ENCODE assay signal across 23 cellular contexts in the genomic region with DNA sequence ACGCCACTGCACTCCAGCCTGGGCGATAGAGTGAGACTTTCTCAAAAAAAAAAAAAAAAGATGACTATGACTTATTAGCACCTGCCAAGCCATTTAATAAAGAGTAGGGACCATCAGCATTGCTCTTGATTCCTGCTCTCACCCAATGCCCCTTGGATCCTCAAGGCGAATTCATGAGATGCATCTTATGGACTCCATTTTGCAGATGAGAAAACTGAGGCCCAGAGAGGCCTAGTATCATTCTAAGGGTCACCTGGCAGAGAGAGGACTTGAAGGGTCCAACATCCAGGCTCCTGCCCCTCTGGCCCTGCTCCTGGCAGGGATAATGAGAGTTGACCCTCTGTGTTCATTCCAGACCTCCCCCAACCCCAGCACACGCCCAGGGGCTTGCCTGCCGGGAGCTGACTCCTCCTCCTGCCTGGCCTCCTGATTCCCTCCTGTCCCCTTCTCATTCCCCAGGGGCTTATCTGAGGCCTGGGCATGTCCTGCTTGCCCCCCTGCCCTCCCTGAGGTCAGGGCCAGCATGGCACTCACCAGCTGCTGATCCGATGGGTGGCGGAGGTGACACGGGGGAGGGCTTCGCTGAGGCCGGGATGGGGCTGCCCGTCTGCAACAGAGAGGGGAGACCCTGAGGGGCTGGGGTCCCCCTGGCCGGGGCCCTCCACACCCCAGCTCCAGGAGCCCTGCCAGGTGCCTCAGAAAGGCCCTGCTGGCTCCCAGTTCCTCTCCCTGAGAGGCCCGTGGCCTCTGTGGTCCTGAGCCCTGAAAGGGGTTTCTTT. TPM values are rescaled to one million over a fixed set of nuclear protein-coding genes. Genes with fewer than 3 reads are reported as not detected.
DNase-seq lines count a peak whose midpoint lies in the region; ATAC-seq, FAIRE-seq and TF ChIP-seq lines count a peak whose summit lies in the region.
"Had no signal": no experiment of that assay in that cellular context is flagged by ENCODE, and none has a peak within 500 bp of the region (broad histone marks: within the 10 kb centered on the region; RNA-seq: fewer than 3 reads in every experiment).

No MANE protein-coding gene starts in this region.

- H4K20me1 ChIP-seq in BLaER1, result no peaks in the 10 kb centered on the region
- H4K20me1 ChIP-seq in IMR-90 (ENCODE audit: insufficient read depth, low read length), result no peaks in the 10 kb centered on the region
- H4K20me1 ChIP-seq in H1 (replicated peaks in 1 of 2; ENCODE audit: control insufficient read depth in 1 of 2, insufficient read depth in 2 of 2, low read length in 2 of 2), result no peaks in the 10 kb centered on the region

- intact Hi-C loops in IMR-90 (cut with micrococcal nuclease), result no loop called here

- 69% methylated on average over 2 of the region's 13 CpGs; no CpG with 5 or more reads in 1 of the 2 experiments for WGBS in IMR-90 (ENCODE audit: extremely low coverage in 2 of 2, insufficient read length in 1 of 2), 2 experiments
- 77% methylated on average over 9 of the region's 13 CpGs; no CpG with 5 or more reads in 1 of the 2 experiments for WGBS in H1 (ENCODE audit: extremely low coverage in 1 of 2, insufficient coverage in 1 of 2, insufficient read length in 1 of 2, insufficient replicate concordance in 2 of 2, low coverage in 1 of 2, low lambda C conversion rate in 2 of 2, missing lambda C conversion rate in 1 of 2), 2 experiments

- H3K79me1 ChIP-seq in IMR-90 (ENCODE audit: low read depth in 1 of 2, low read length in 2 of 2) (no peaks in the 10 kb centered on the region; a peak in 1 of 4 replicates), H1 (ENCODE audit: low read depth, low read length) (no peaks in the 10 kb centered on the region)

- BruUV-seq in IMR-90 (replicated peaks; lab: Mats Ljungman, UMichigan), result no TSS peak

- POLR2A ChIA-PET in IMR-90 (lab: Charles Lee; ENCODE audit: unreplicated experiment) (no interaction called here), H1 (lab: Charles Lee; ENCODE audit: partially characterized antibody) (interaction anchor here (1.1 kb wide), 1 partner anchor 10 kb away, joined by 4 read pairs; no protein-coding TSS in a partner anchor)

- no peak for FAIRE-seq in H1 (lab: Jason Lieb, UNC)
- FAIRE-seq: D721Med, GM12878, GM18507, H54 had no signal

- TF ChIP-seq RAD21 in IMR-90 (IDR thresholded peaks at IDR 0.05; ENCODE audit: low read length), result no peak
- no peak for TF ChIP-seq RAD21 in H1 (IDR thresholded peaks at IDR 0.05 in 1 of 2, conservative IDR thresholded peaks at IDR 0.05 in 1 of 2; ENCODE audit: low read depth in 2 of 2, low read length in 2 of 2)

- H2BK15ac ChIP-seq in IMR-90 (ENCODE audit: low read depth, low read length) (no peak overlapping the region), H1 (ENCODE audit: low read length) (no peak overlapping the region)

- H2AK5ac ChIP-seq in IMR-90 (ENCODE audit: low read depth, low read length) (no peak overlapping the region), H1 (ENCODE audit: low read depth, low read length) (no peak overlapping the region)

- CTCF ChIA-PET in IMR-90 (lab: Yijun Ruan, JAX), result no interaction called here
- CTCF ChIA-PET in H1 (lab: Charles Lee; ENCODE audit: partially characterized antibody), result interaction anchor here (1.0 to 1.6 kb wide), 2 partner anchors 20 to 33 kb away, joined by 3 to 4 read pairs; no protein-coding TSS in a partner anchor

- H3K56ac ChIP-seq in IMR-90 (ENCODE audit: extremely low read depth, insufficient read depth, low read length), result no peak overlapping the region
- H3K56ac ChIP-seq in H1 (replicated peaks; ENCODE audit: insufficient read length, low read depth, low read length), result no peak overlapping the region

- H4K8ac ChIP-seq in IMR-90 (ENCODE audit: low read depth in 2 of 2, low read length in 2 of 2) (no peak overlapping the region), H1 (ENCODE audit: extremely low read depth, insufficient read depth, low read length) (peak overlapping the region; percentile 83; the same call in 1 of the 2 replicates)

- H2AK9ac ChIP-seq in IMR-90 (replicated peaks; ENCODE audit: low read depth, low read length, poor library complexity), result peak overlapping the region; percentile 19

- H2BK5ac ChIP-seq in IMR-90 (ENCODE audit: low read depth, low read length, poor library complexity, severe bottlenecking) (no peak overlapping the region), H1 (ENCODE audit: low read depth, low read length) (no peak overlapping the region)

- H2BK120ac ChIP-seq in IMR-90 (ENCODE audit: low read depth, low read length), result no peak overlapping the region
- H2BK120ac ChIP-seq in H1 (replicated peaks; ENCODE audit: low read depth, low read length), result no peak overlapping the region

- H3K23ac ChIP-seq in IMR-90 (ENCODE audit: low read depth, low read length) (no peak overlapping the region), H1 (ENCODE audit: insufficient read length) (no peak overlapping the region)

- DNase-seq in IMR-90 (no peak), H1 (ENCODE audit: low read depth in 1 of 2, low spot score in 2 of 2) (no peak), UCSD-AML1 (lab: John Stamatoyannopoulos, UW; ENCODE audit: unreplicated experiment) (no peak)
- DNase-seq: Caco-2; CD4-positive, CD25-positive, alpha-beta regulatory T cell; CD8-positive, alpha-beta T cell; DMS 273 treated with DMSO at 0.1 percent for 48 hours; DMS79; EL; GDM1; HFFc6 had no signal

- H3K4ac ChIP-seq in IMR-90 (ENCODE audit: low read depth, low read length), result no peak overlapping the region
- H3K4ac ChIP-seq in H1 (replicated peaks; ENCODE audit: insufficient read length, low read depth, low read length), result no peak overlapping the region

- H3K4me2 ChIP-seq in BLaER1 (no peak overlapping the region), IMR-90 (ENCODE audit: low read depth, low read length) (no peak overlapping the region), H1 (ENCODE audit: insufficient read depth in 1 of 2, low read depth in 2 of 2, low read length in 2 of 2) (no peak overlapping the region)
- H3K4me2 ChIP-seq: GM23338 had no signal

- no peak overlapping the region for H2BK12ac ChIP-seq in H1 (ENCODE audit: low read depth, low read length)

- in situ Hi-C loops in IMR-90 (cut with MboI; ENCODE audit: low sequenced_read_pairs), result loop anchor here (25.0 kb wide), 1 partner anchor 880 kb away; a partner anchor contains a TSS

- H2AFZ ChIP-seq in IMR-90 (replicated peaks; ENCODE audit: low read length, poor library complexity), result no peak overlapping the region
- H2AFZ ChIP-seq in H1 (ENCODE audit: low read length), result no peak overlapping the region
- H2AFZ ChIP-seq: GM23338 had no signal

- no peaks in the 10 kb centered on the region for H3K9me3 ChIP-seq in BLaER1
- H3K9me3 ChIP-seq in IMR-90 (ENCODE audit: control insufficient read depth, insufficient read depth, low read length), result no peaks in the 10 kb centered on the region
- H3K9me3 ChIP-seq in H1 (ENCODE audit: insufficient read depth in 2 of 2, low read depth in 1 of 2, low read length in 1 of 2), result no peaks in the 10 kb centered on the region
- H3K9me3 ChIP-seq in neutrophil, result no peaks in the 10 kb centered on the region
- H3K9me3 ChIP-seq: Caco-2, HAP-1 had no signal

- no peaks in the 10 kb centered on the region for H3K23me2 ChIP-seq in H1 (ENCODE audit: low read depth, low read length)

- H3K9ac ChIP-seq in BLaER1 (no peak overlapping the region), IMR-90 (ENCODE audit: low read depth, low read length) (no peak overlapping the region), H1 (replicated peaks in 1 of 4; ENCODE audit: extremely low read depth in 1 of 4, low read depth in 3 of 4, low read length in 3 of 4) (no peak overlapping the region)

- TF ChIP-seq CTCF in IMR-90 (conservative IDR thresholded peaks at IDR 0.05; ENCODE audit: low read depth, low read length), result no peak
- no peak for TF ChIP-seq CTCF in H1 (IDR thresholded peaks at IDR 0.05; ENCODE audit: control extremely low read depth in 1 of 3, insufficient read depth in 1 of 3, low read depth in 1 of 3, low read length in 3 of 3)
- no peak for TF ChIP-seq CTCF in neutrophil (IDR thresholded peaks at IDR 0.05)

- no peak for TF ChIP-seq EP300 in H1 (IDR thresholded peaks at IDR 0.05; ENCODE audit: borderline replicate concordance in 1 of 2, low read depth in 2 of 2, low read length in 2 of 2)

- ATAC-seq in IMR-90 (ENCODE audit: low read depth) (no peak), HG02588 (IDR thresholded peaks at IDR 0.05; ENCODE audit: unreplicated experiment) (no peak)
- ATAC-seq: CD8-positive, alpha-beta T cell; GM23338 had no signal

- H2BK20ac ChIP-seq in IMR-90 (ENCODE audit: low read depth, low read length) (no peak overlapping the region), H1 (ENCODE audit: low read length) (no peak overlapping the region)

- no peaks in the 10 kb centered on the region for H3K79me2 ChIP-seq in H1 (ENCODE audit: control insufficient read depth in 1 of 2, insufficient read depth in 2 of 2, low read length in 2 of 2)

- dilution Hi-C loops in IMR-90 (cut with HindIII; ENCODE audit: low sequenced_read_pairs, unreplicated experiment), result no loop called here

- 0 out of 2 replicates have a peak, but pooled peaks cover 5% of the 10 kb centered on the region for H3K36me3 ChIP-seq in BLaER1
- peaks cover 3% of the 10 kb centered on the region; the same call in 1 of the 2 replicates for H3K36me3 ChIP-seq in IMR-90 (ENCODE audit: control insufficient read depth, insufficient read depth, low read length)
- no peaks in the 10 kb centered on the region for H3K36me3 ChIP-seq in H1 (ENCODE audit: control insufficient read depth in 2 of 4, insufficient read depth in 4 of 4, low read length in 3 of 4)
- peaks cover 39% of the 10 kb centered on the region for H3K36me3 ChIP-seq in neutrophil
- H3K36me3 ChIP-seq: HAP-1 had no signal

- H3K9me1 ChIP-seq in IMR-90 (ENCODE audit: insufficient read depth, low read length), result no peaks in the 10 kb centered on the region

- H4K91ac ChIP-seq in IMR-90 (ENCODE audit: insufficient read depth, low read depth, low read length) (no peak overlapping the region), H1 (replicated peaks; ENCODE audit: insufficient read length, low read length) (no peak overlapping the region)

- no peaks in the 10 kb centered on the region for H3K27me3 ChIP-seq in BLaER1
- no peaks in the 10 kb centered on the region for H3K27me3 ChIP-seq in IMR-90 (ENCODE audit: control insufficient read depth, insufficient read depth, low read length)
- no peaks in the 10 kb centered on the region for H3K27me3 ChIP-seq in H1 (replicated peaks in 1 of 4; ENCODE audit: control insufficient read depth in 3 of 4, extremely low read depth in 1 of 4, insufficient read depth in 3 of 4, low read length in 3 of 4)
- no peaks in the 10 kb centered on the region for H3K27me3 ChIP-seq in neutrophil

- TF ChIP-seq POLR2A in IMR-90 (IDR thresholded peaks at IDR 0.05; ENCODE audit: low read depth, low read length), result no peak
- TF ChIP-seq POLR2A in H1 (IDR thresholded peaks at IDR 0.05; ENCODE audit: control extremely low read depth in 1 of 2, low read depth in 2 of 2, low read length in 2 of 2), result no peak

- H3K27ac ChIP-seq in BLaER1 (0 out of 2 replicates have a peak overlapping the region, but pooled peaks have one; percentile 27), IMR-90 (ENCODE audit: insufficient read depth, low read length) (no peak overlapping the region), H1 (ENCODE audit: low read depth, low read length) (no peak overlapping the region), neutrophil (peak overlapping the region; percentile 88)
- H3K27ac ChIP-seq: C4-2B had no signal

- H3K4me1 ChIP-seq in BLaER1 (peaks cover 71% of the 10 kb centered on the region), IMR-90 (ENCODE audit: control insufficient read depth, insufficient read depth, low read length) (peaks cover 4% of the 10 kb centered on the region; the same call in 1 of the 2 replicates), H1 (replicated peaks in 1 of 4; ENCODE audit: control insufficient read depth in 3 of 4, insufficient read depth in 4 of 4, low read length in 3 of 4) (no peaks in the 10 kb centered on the region; a peak in 1 of 7 replicates), neutrophil (ENCODE audit: control insufficient read depth in 1 of 2, insufficient read depth in 1 of 2, low read depth in 1 of 2, low read length in 1 of 2) (peaks cover 56 to 59% of the 10 kb centered on the region in 2 experiments)
- H3K4me1 ChIP-seq: HAP-1 had no signal

- H3K4me3 ChIP-seq in BLaER1 (no peak overlapping the region), IMR-90 (ENCODE audit: insufficient read depth, low read depth, low read length) (no peak overlapping the region), H1 (ENCODE audit: extremely low read depth in 1 of 4, insufficient read depth in 2 of 4, low read depth in 3 of 4, low read length in 4 of 4) (no peak overlapping the region), neutrophil (ENCODE audit: low read depth in 1 of 2, low read length in 1 of 2) (peak overlapping the region in 1 of 2 experiments; percentile 42)
- H3K4me3 ChIP-seq: GM12878, GM23338, HAP-1 had no signal

- no peak overlapping the region for H4K5ac ChIP-seq in IMR-90 (ENCODE audit: low read depth, low read length)
- no peak overlapping the region for H4K5ac ChIP-seq in H1 (ENCODE audit: insufficient read length, low read depth, low read length)

- H3K14ac ChIP-seq in IMR-90 (replicated peaks; ENCODE audit: low read depth, low read length), result no peak overlapping the region
- H3K14ac ChIP-seq in H1 (ENCODE audit: insufficient read length), result no peak overlapping the region

- H3K18ac ChIP-seq in IMR-90 (ENCODE audit: low read depth, low read length) (no peak overlapping the region), H1 (ENCODE audit: extremely low read depth, low read length) (no peak overlapping the region)

RNA-seq across cellular contexts. Expression of a gene that starts 7.4 kb away (rescaled TPM):
- total RNA-seq in IMR-90 (2012; rRNA removed), result 0.90 and 1.1 TPM in 2 replicates
- polyA plus RNA-seq in IMR-90 (2012; rRNA removed) (27.1 and 31.6 TPM in 2 replicates), H1 (2011; rRNA removed) (12.5 and 22.7 TPM in 2 replicates)
- 13.7 and 31.4 TPM in 2 replicates for polyA plus RNA-seq in IMR-90 (2012; cell fraction: cytosol; rRNA removed)
- 38.0 and 74.0 TPM in 2 replicates for polyA plus RNA-seq in IMR-90 (2012; cell fraction: nucleus; rRNA removed; ENCODE audit: low replicate concordance)
- 33.2 and 34.4 TPM in 2 replicates for total RNA-seq in H1 (2021; fragmentation: NEBNext Ultra II Directional; extraction: Animal tissue kit (Norgen Biotek cat#: 25700))
- polyA plus RNA-seq in H1 (2011; cell fraction: cytosol; rRNA removed), result 11.9 TPM
- polyA plus RNA-seq in H1 (2011; cell fraction: nucleus; rRNA removed), result 33.7 TPM
- polyA plus RNA-seq in H1 (2012, experiment 1 of 2), result 19.0 to 28.5 TPM (median 25.3 TPM) in 4 replicates
- polyA plus RNA-seq in H1 (2012, experiment 2 of 2), result 19.5 TPM
- 21.0 TPM for polyA plus RNA-seq in H1 (2013, experiment 1 of 2)
- polyA plus RNA-seq in H1 (2013, experiment 2 of 2), result 20.8 TPM
- 4.1 and 4.7 TPM in 2 replicates for polyA minus RNA-seq in H1 (2011; rRNA and poly(A)+ RNA removed)
- polyA minus RNA-seq in H1 (2011; cell fraction: cytosol; rRNA and poly(A)+ RNA removed), result 16.7 TPM
- polyA minus RNA-seq in H1 (2011; cell fraction: nucleus; rRNA and poly(A)+ RNA removed), result 12.7 TPM

RNA-seq across cellular contexts. Expression of a gene that starts 22.0 kb away (rescaled TPM):
- not detected in 2 replicates for total RNA-seq in IMR-90 (2012; rRNA removed)
- polyA plus RNA-seq in IMR-90 (2012; rRNA removed) (0.07 TPM in 1 of 2 replicates, not detected in the other), H1 (2011; rRNA removed) (0.63 and 2.4 TPM in 2 replicates)
- polyA plus RNA-seq in IMR-90 (2012; cell fraction: cytosol; rRNA removed), result 0.04 and 0.05 TPM in 2 replicates
- polyA plus RNA-seq in IMR-90 (2012; cell fraction: nucleus; rRNA removed; ENCODE audit: low replicate concordance), result 0.05 and 0.07 TPM in 2 replicates
- total RNA-seq in H1 (2021; fragmentation: NEBNext Ultra II Directional; extraction: Animal tissue kit (Norgen Biotek cat#: 25700)), result 0.19 TPM in 2 replicates
- polyA plus RNA-seq in H1 (2011; cell fraction: cytosol; rRNA removed), result 0.57 TPM
- polyA plus RNA-seq in H1 (2011; cell fraction: nucleus; rRNA removed), result 2.5 TPM
- polyA plus RNA-seq in H1 (2012, experiment 1 of 2), result 0.20 to 0.94 TPM (median 0.53 TPM) in 4 replicates
- 0.47 TPM for polyA plus RNA-seq in H1 (2012, experiment 2 of 2)
- polyA plus RNA-seq in H1 (2013, experiment 1 of 2), result 0.67 TPM
- polyA plus RNA-seq in H1 (2013, experiment 2 of 2), result 0.64 TPM
- polyA minus RNA-seq in H1 (2011; rRNA and poly(A)+ RNA removed), result 0.16 TPM in 1 of 2 replicates, not detected in the other
- not detected for polyA minus RNA-seq in H1 (2011; cell fraction: cytosol; rRNA and poly(A)+ RNA removed)
- 0.50 TPM for polyA minus RNA-seq in H1 (2011; cell fraction: nucleus; rRNA and poly(A)+ RNA removed)
- total RNA-seq: A172, Caco-2, HFFc6 had no signal
- polyA plus RNA-seq: BJ had no signal

RNA-seq across cellular contexts. Expression of a gene that starts 23.5 kb away (rescaled TPM):
- total RNA-seq in IMR-90 (2012; rRNA removed), result 40.8 and 44.6 TPM in 2 replicates
- polyA plus RNA-seq in IMR-90 (2012; rRNA removed), result 41.0 and 43.1 TPM in 2 replicates
- polyA plus RNA-seq in IMR-90 (2012; cell fraction: cytosol; rRNA removed), result 18.5 and 19.3 TPM in 2 replicates
- 207 and 357 TPM in 2 replicates for polyA plus RNA-seq in IMR-90 (2012; cell fraction: nucleus; rRNA removed; ENCODE audit: low replicate concordance)
- total RNA-seq in H1 (2021; fragmentation: NEBNext Ultra II Directional; extraction: Animal tissue kit (Norgen Biotek cat#: 25700)), result 127 and 138 TPM in 2 replicates
- polyA plus RNA-seq in H1 (2011; rRNA removed), result 75.1 and 149 TPM in 2 replicates
- polyA plus RNA-seq in H1 (2011; cell fraction: cytosol; rRNA removed), result 130 TPM
- 1,038 TPM for polyA plus RNA-seq in H1 (2011; cell fraction: nucleus; rRNA removed)
- polyA plus RNA-seq in H1 (2012, experiment 1 of 2), result 104 to 148 TPM (median 127 TPM) in 4 replicates
- 45.6 TPM for polyA plus RNA-seq in H1 (2012, experiment 2 of 2)
- polyA plus RNA-seq in H1 (2013, experiment 1 of 2), result 108 TPM
- 92.0 TPM for polyA plus RNA-seq in H1 (2013, experiment 2 of 2)
- polyA minus RNA-seq in H1 (2011; rRNA and poly(A)+ RNA removed), result 112 and 116 TPM in 2 replicates
- 69.8 TPM for polyA minus RNA-seq in H1 (2011; cell fraction: cytosol; rRNA and poly(A)+ RNA removed)
- 218 TPM for polyA minus RNA-seq in H1 (2011; cell fraction: nucleus; rRNA and poly(A)+ RNA removed)

RNA-seq across cellular contexts. Expression of a gene that starts 37.0 kb away (rescaled TPM):
- not detected in 2 replicates for total RNA-seq in IMR-90 (2012; rRNA removed)
- not detected in 2 replicates for polyA plus RNA-seq in IMR-90 (2012; rRNA removed)
- polyA plus RNA-seq in IMR-90 (2012; cell fraction: cytosol; rRNA removed), result not detected in 2 replicates
- not detected in 2 replicates for polyA plus RNA-seq in IMR-90 (2012; cell fraction: nucleus; rRNA removed; ENCODE audit: low replicate concordance)
- not detected in 2 replicates for total RNA-seq in H1 (2021; fragmentation: NEBNext Ultra II Directional; extraction: Animal tissue kit (Norgen Biotek cat#: 25700))
- not detected in 2 replicates for polyA plus RNA-seq in H1 (2011; rRNA removed)
- not detected for polyA plus RNA-seq in H1 (2011; cell fraction: cytosol; rRNA removed)
- polyA plus RNA-seq in H1 (2011; cell fraction: nucleus; rRNA removed), result not detected
- not detected in 4 replicates for polyA plus RNA-seq in H1 (2012, experiment 1 of 2)
- polyA plus RNA-seq in H1 (2012, experiment 2 of 2), result not detected
- polyA plus RNA-seq in H1 (2013, experiment 1 of 2), result 0.02 TPM
- polyA plus RNA-seq in H1 (2013, experiment 2 of 2), result not detected
- not detected in 2 replicates for polyA minus RNA-seq in H1 (2011; rRNA and poly(A)+ RNA removed)
- not detected for polyA minus RNA-seq in H1 (2011; cell fraction: cytosol; rRNA and poly(A)+ RNA removed)
- not detected for polyA minus RNA-seq in H1 (2011; cell fraction: nucleus; rRNA and poly(A)+ RNA removed)
- total RNA-seq: A172; Caco-2; CD4-positive, CD25-positive, alpha-beta regulatory T cell; CD8-positive, alpha-beta T cell; GM23338; HFFc6 had no signal
- polyA plus RNA-seq: BJ, GM23338 had no signal

Comparison
In these comparisons a context has a peak if more than half of its experiments do, and no peak if none do; other contexts are left out.
1. H3K27ac ChIP-seq: peak in BLaER1 (single experiment) and neutrophil (single experiment); none in IMR-90 (single experiment) and H1 (single experiment).
2. RNA of a gene that starts 7.4 kb away (total RNA-seq): 33.2 to 34.4 TPM in H1; 0.90 to 1.1 TPM in IMR-90; every median in the first group is over 10 times any median in the second.